Comparison of ENCODE assay signal across 24 cellular contexts in genomic region chr6:49949062-49949461, GRCh38. TPM values are rescaled to one million over a fixed set of nuclear protein-coding genes. Genes with fewer than 3 reads are reported as not detected.
"Had no signal": no experiment of that assay in that cellular context is flagged by ENCODE, and none has a peak within 500 bp of the region (broad histone marks: within the 10 kb centered on the region; RNA-seq: fewer than 3 reads in every experiment).

No MANE protein-coding gene starts in this region.

- H3K9ac ChIP-seq: parathyroid adenoma had no signal

- H3K9me3 ChIP-seq: esophagus squamous epithelium, lower lobe of right lung, psoas muscle, sigmoid colon, thoracic aorta, transverse colon had no signal

- H3K79me2 ChIP-seq: parathyroid adenoma had no signal

- H3K4me3 Mint-ChIP-seq: memory B cell; natural killer cell treated with Interleukin-12 subunit alpha and Interleukin-12 subunit beta and Interleukin-15 and Interleukin-18, amount 100 ng/mL, for 72 hours had no signal

- H3K27ac Mint-ChIP-seq: memory B cell; natural killer cell treated with Interleukin-12 subunit alpha and Interleukin-12 subunit beta and Interleukin-15 and Interleukin-18, amount 100 ng/mL, for 72 hours had no signal

- H3K27me3 ChIP-seq: esophagus squamous epithelium, gastroesophageal sphincter, sigmoid colon, stomach, transverse colon had no signal

- H2AFZ ChIP-seq: parathyroid adenoma had no signal

- DNase-seq: effector memory CD4-positive, alpha-beta T cell; esophagus squamous epithelium; foreskin fibroblast; left cardiac atrium; left ventricle myocardium inferior; lower lobe of right lung; midbrain; sigmoid colon; stimulated activated CD4-positive, alpha-beta T cell treated with anti-CD3 and anti-CD28 coated beads, Interleukin-12 subunit alpha, Interleukin-12 subunit beta, amount 100 ng/mL, for 4 hours; stimulated activated naive CD4-positive, alpha-beta T cell; stomach; substantia nigra; transverse colon had no signal

- H3K27ac ChIP-seq: esophagus squamous epithelium, gastroesophageal sphincter, left ventricle myocardium inferior, lower lobe of right lung, parathyroid adenoma, psoas muscle, sigmoid colon, skin epidermis, stomach, thoracic aorta, transverse colon had no signal

- H3K36me3 ChIP-seq: esophagus squamous epithelium, gastroesophageal sphincter, left ventricle myocardium inferior, lower lobe of right lung, sigmoid colon, stomach, thoracic aorta, transverse colon had no signal

- H3K27me3 Mint-ChIP-seq: memory B cell; natural killer cell treated with Interleukin-12 subunit alpha and Interleukin-12 subunit beta and Interleukin-15 and Interleukin-18, amount 100 ng/mL, for 72 hours had no signal

- H3K36me3 Mint-ChIP-seq: memory B cell; natural killer cell treated with Interleukin-12 subunit alpha and Interleukin-12 subunit beta and Interleukin-15 and Interleukin-18, amount 100 ng/mL, for 72 hours had no signal

- H3K4me1 Mint-ChIP-seq: memory B cell had no signal

- H3K4me3 ChIP-seq: esophagus squamous epithelium, gastroesophageal sphincter, left ventricle myocardium inferior, lower lobe of right lung, psoas muscle, sigmoid colon, skin epidermis, stomach, thoracic aorta, transverse colon had no signal

- H3K4me1 ChIP-seq: esophagus squamous epithelium, gastroesophageal sphincter, left ventricle myocardium inferior, lower lobe of right lung, parathyroid adenoma, psoas muscle, sigmoid colon, stomach, transverse colon had no signal

RNA-seq across cellular contexts. Expression of gene DEFB114, which starts 14.9 kb away (rescaled TPM):
- total RNA-seq: epithelial cell of proximal tubule; esophagus squamous epithelium; gastroesophageal sphincter; kidney; left cardiac atrium; left ventricle myocardium inferior; lower lobe of right lung; natural killer cell treated with Interleukin-12 subunit alpha and Interleukin-12 subunit beta and Interleukin-15 and Interleukin-18, amount 100 ng/mL, for 72 hours; omental fat pad; psoas muscle; sigmoid colon; stomach; thoracic aorta; transverse colon; urinary bladder had no signal
- polyA plus RNA-seq: psoas muscle, sigmoid colon, stomach, urinary bladder had no signal

RNA-seq across cellular contexts. Expression of gene DEFB113, which starts 20.4 kb away (rescaled TPM):
- total RNA-seq: epithelial cell of proximal tubule; esophagus squamous epithelium; gastroesophageal sphincter; kidney; left cardiac atrium; left ventricle myocardium inferior; lower lobe of right lung; natural killer cell treated with Interleukin-12 subunit alpha and Interleukin-12 subunit beta and Interleukin-15 and Interleukin-18, amount 100 ng/mL, for 72 hours; omental fat pad; psoas muscle; sigmoid colon; stomach; thoracic aorta; transverse colon; urinary bladder had no signal
- polyA plus RNA-seq: psoas muscle, sigmoid colon, stomach, urinary bladder had no signal
